Comparison of ENCODE assay signal across 1 cellular context in the genomic region with DNA sequence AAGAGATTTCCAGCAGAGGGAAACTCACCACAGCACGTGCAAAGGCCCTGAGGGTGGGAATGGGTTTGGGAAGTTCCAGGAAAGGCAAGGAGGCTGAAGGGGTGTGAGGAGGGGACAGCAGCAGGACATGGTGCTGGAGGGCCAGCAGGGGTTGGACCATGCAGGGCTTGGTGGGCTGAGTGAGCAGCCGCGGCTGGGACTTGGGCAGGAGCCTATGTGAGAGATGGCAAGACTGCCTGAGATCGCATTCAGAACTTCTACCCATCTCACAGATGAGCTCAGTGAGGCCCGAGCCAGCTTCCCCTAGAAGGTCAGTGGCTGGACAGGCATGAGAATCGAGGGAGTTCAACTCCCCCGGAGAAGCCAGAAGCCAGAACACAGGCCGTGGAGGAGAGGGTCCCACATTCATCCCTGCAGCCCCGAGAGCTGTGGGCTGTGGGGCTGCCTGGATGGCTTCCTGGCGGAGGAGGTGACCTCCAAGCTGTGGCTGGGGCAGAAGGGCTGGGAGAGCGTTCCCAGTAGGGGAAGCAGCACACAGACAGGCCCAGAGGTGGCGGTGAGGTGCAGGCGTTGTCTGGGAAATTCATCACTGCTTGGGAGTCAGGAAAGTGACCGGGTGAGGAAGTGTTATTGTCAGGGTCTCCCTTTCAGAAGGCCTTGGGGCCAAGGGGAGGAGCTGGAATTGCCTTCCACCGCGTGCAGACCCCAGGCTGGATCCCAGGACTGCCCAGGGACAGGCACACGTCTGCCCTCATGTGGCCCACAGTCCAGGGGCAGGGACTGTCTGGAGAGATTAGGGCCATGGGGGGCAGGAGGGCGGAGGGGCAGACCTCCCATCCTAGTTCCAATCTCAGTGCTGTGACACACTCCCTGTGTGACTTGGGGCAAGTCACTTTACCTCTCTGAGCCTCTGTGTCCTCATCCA.
TF ChIP-seq lines count a peak whose summit lies in the region.

No MANE protein-coding gene starts in this region.

TF ChIP-seq in K562, 482 proteins besides CTCF, POLR2A, EP300 and RAD21:
- TF ChIP-seq SMC3 (conservative IDR thresholded peaks at IDR 0.05; ENCODE audit: insufficient read depth, low read depth, low read length) = 0 out of 2 replicates have a peak, but pooled peaks have one; percentile 12
- TF ChIP-seq DMBX1 (CRISPR knock-in tag; IDR thresholded peaks at IDR 0.05; ENCODE audit: borderline replicate concordance) = no peak
- TF ChIP-seq JUN (IDR thresholded peaks at IDR 0.05; ENCODE audit: borderline replicate concordance, low read depth, low read length) = no peak
- TF ChIP-seq JUN (CRISPR knock-in tag; IDR thresholded peaks at IDR 0.05; ENCODE audit: borderline replicate concordance) = 0 out of 2 replicates have a peak, but pooled peaks have one; percentile 74
- 0 out of 2 replicates have a peak, but pooled peaks have one; percentile 32 for TF ChIP-seq HDGF (IDR thresholded peaks at IDR 0.05)
- no peak for TF ChIP-seq ZNF140 (CRISPR knock-in tag; IDR thresholded peaks at IDR 0.05)
- TF ChIP-seq HDAC2 (IDR thresholded peaks at IDR 0.05) = peak; percentile 79; the same call in 1 of the 2 replicates
- TF ChIP-seq PHF20 (IDR thresholded peaks at IDR 0.05; ENCODE audit: partially characterized antibody) = peak; percentile 10
- peak; percentile 87 for TF ChIP-seq ZFP36 (IDR thresholded peaks at IDR 0.05; ENCODE audit: low read depth, low read length, partially characterized antibody)
- peak; percentile 92 for TF ChIP-seq ADNP (tag; IDR thresholded peaks at IDR 0.05)
- no peak for TF ChIP-seq ETV5 (CRISPR knock-in tag; IDR thresholded peaks at IDR 0.05; ENCODE audit: low read depth)
- TF ChIP-seq HNRNPL (IDR thresholded peaks at IDR 0.05; ENCODE audit: low read depth, low read length) = no peak
- TF ChIP-seq, protein P1, sequence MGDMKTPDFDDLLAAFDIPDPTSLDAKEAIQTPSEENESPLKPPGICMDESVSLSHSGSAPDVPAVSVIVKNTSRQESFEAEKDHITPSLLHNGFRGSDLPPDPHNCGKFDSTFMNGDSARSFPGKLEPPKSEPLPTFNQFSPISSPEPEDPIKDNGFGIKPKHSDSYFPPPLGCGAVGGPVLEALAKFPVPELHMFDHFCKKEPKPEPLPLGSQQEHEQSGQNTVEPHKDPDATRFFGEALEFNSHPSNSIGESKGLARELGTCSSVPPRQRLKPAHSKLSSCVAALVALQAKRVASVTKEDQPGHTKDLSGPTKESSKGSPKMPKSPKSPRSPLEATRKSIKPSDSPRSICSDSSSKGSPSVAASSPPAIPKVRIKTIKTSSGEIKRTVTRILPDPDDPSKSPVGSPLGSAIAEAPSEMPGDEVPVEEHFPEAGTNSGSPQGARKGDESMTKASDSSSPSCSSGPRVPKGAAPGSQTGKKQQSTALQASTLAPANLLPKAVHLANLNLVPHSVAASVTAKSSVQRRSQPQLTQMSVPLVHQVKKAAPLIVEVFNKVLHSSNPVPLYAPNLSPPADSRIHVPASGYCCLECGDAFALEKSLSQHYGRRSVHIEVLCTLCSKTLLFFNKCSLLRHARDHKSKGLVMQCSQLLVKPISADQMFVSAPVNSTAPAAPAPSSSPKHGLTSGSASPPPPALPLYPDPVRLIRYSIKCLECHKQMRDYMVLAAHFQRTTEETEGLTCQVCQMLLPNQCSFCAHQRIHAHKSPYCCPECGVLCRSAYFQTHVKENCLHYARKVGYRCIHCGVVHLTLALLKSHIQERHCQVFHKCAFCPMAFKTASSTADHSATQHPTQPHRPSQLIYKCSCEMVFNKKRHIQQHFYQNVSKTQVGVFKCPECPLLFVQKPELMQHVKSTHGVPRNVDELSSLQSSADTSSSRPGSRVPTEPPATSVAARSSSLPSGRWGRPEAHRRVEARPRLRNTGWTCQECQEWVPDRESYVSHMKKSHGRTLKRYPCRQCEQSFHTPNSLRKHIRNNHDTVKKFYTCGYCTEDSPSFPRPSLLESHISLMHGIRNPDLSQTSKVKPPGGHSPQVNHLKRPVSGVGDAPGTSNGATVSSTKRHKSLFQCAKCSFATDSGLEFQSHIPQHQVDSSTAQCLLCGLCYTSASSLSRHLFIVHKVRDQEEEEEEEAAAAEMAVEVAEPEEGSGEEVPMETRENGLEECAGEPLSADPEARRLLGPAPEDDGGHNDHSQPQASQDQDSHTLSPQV (IDR thresholded peaks at IDR 0.05) = 0 out of 2 replicates have a peak, but pooled peaks have one; percentile 14
- TF ChIP-seq ZBTB7A (IDR thresholded peaks at IDR 0.05; ENCODE audit: borderline replicate concordance, control insufficient read depth, low read depth, low read length) = 0 out of 2 replicates have a peak, but pooled peaks have one; percentile 54
- TF ChIP-seq XRCC5 (IDR thresholded peaks at IDR 0.05; ENCODE audit: low read depth, low read length) = 0 out of 2 replicates have a peak, but pooled peaks have one; percentile 21
- TF ChIP-seq PTBP1 (IDR thresholded peaks at IDR 0.05; ENCODE audit: low read depth, low read length) = 0 out of 2 replicates have a peak, but pooled peaks have one; percentile 17
- TF ChIP-seq SMARCA5 (IDR thresholded peaks at IDR 0.05) = peak; percentile 98
- TF ChIP-seq BRD9 (IDR thresholded peaks at IDR 0.05; ENCODE audit: low read depth, partially characterized antibody) = peak; percentile 92
- TF ChIP-seq, protein P2, sequence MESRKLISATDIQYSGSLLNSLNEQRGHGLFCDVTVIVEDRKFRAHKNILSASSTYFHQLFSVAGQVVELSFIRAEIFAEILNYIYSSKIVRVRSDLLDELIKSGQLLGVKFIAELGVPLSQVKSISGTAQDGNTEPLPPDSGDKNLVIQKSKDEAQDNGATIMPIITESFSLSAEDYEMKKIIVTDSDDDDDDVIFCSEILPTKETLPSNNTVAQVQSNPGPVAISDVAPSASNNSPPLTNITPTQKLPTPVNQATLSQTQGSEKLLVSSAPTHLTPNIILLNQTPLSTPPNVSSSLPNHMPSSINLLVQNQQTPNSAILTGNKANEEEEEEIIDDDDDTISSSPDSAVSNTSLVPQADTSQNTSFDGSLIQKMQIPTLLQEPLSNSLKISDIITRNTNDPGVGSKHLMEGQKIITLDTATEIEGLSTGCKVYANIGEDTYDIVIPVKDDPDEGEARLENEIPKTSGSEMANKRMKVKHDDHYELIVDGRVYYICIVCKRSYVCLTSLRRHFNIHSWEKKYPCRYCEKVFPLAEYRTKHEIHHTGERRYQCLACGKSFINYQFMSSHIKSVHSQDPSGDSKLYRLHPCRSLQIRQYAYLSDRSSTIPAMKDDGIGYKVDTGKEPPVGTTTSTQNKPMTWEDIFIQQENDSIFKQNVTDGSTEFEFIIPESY (CRISPR knock-in tag; IDR thresholded peaks at IDR 0.05) = peak; percentile 97
- peak; percentile 38 for TF ChIP-seq ZNF316 (IDR thresholded peaks at IDR 0.05)
- 0 out of 2 replicates have a peak, but pooled peaks have one; percentile 2 for TF ChIP-seq CBFA2T3 (IDR thresholded peaks at IDR 0.05)
- TF ChIP-seq, protein P3, sequence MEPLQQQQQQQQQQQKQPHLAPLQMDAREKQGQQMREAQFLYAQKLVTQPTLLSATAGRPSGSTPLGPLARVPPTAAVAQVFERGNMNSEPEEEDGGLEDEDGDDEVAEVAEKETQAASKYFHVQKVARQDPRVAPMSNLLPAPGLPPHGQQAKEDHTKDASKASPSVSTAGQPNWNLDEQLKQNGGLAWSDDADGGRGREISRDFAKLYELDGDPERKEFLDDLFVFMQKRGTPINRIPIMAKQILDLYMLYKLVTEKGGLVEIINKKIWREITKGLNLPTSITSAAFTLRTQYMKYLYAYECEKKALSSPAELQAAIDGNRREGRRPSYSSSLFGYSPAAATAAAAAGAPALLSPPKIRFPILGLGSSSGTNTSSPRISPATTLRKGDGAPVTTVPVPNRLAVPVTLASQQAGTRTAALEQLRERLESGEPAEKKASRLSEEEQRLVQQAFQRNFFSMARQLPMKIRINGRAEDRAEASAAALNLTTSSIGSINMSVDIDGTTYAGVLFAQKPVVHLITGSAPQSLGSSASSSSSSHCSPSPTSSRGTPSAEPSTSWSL (CRISPR knock-in tag; IDR thresholded peaks at IDR 0.05; ENCODE audit: borderline replicate concordance) = no peak
- TF ChIP-seq ESRRA (IDR thresholded peaks at IDR 0.05; ENCODE audit: borderline replicate concordance, low read depth) = peak; percentile 83
- TF ChIP-seq, protein P4, sequence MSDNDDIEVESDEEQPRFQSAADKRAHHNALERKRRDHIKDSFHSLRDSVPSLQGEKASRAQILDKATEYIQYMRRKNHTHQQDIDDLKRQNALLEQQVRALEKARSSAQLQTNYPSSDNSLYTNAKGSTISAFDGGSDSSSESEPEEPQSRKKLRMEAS (CRISPR knock-in tag; IDR thresholded peaks at IDR 0.05) = 0 out of 2 replicates have a peak, but pooled peaks have one; percentile 31
- TF ChIP-seq KDM1A (IDR thresholded peaks at IDR 0.05) = peak; percentile 68 to 89; a peak in 3 of 4 replicates
- TF ChIP-seq RBM25 (IDR thresholded peaks at IDR 0.05; ENCODE audit: low read depth, low read length, severe bottlenecking) = peak; percentile 94
- TF ChIP-seq BCOR (IDR thresholded peaks at IDR 0.05) = peak; percentile 95
TF ChIP-seq in K562: peak in this region for 21.
